2 cellular contexts compared by ENCODE assay signal in the genomic region with DNA sequence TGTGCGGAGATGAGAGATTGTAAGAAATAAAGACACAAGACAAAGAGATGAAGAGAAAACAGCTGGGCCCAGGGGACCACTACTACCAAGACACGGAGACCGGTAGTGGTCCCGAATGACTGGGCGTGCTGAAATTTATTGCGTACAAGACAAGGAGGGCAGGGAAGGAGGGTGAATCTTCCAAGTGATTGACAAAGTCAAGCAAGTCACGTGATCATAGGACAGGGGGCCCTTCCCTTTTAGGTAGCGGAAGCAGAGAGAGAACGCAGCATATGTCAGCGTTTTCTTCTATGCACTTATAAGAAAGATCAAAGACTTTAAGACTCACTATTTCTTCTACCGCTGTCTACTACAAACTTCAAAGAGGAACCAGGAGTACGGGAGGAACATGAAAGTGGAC.
TF ChIP-seq lines count a peak whose summit lies in the region.
"Not testable (repeated sequence)": the region's sequence is repeated elsewhere in the genome, so short reads cannot be mapped to it uniquely, and the experiment has no call there.

No MANE protein-coding gene starts in this region.

TF ChIP-seq in K562, 482 proteins besides CTCF, POLR2A, EP300 and RAD21:
- TF ChIP-seq, protein P1, sequence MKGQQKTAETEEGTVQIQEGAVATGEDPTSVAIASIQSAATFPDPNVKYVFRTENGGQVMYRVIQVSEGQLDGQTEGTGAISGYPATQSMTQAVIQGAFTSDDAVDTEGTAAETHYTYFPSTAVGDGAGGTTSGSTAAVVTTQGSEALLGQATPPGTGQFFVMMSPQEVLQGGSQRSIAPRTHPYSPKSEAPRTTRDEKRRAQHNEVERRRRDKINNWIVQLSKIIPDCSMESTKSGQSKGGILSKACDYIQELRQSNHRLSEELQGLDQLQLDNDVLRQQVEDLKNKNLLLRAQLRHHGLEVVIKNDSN (CRISPR knock-in tag; IDR thresholded peaks at IDR 0.05), result peak; percentile 45; the same call in 1 of the 2 replicates
- TF ChIP-seq RAD51 (IDR thresholded peaks at IDR 0.05; ENCODE audit: borderline replicate concordance, low read depth), result peak; percentile 84
- peak; percentile 46 for TF ChIP-seq CBFA2T2 (conservative IDR thresholded peaks at IDR 0.05)
- peak; percentile 82 for TF ChIP-seq TFE3 (CRISPR knock-in tag; IDR thresholded peaks at IDR 0.05)
- peak; percentile 66; the same call in 1 of the 2 replicates for TF ChIP-seq TOE1 (IDR thresholded peaks at IDR 0.05; ENCODE audit: borderline replicate concordance)
- TF ChIP-seq TOE1 (CRISPR knock-in tag; IDR thresholded peaks at IDR 0.05; ENCODE audit: borderline replicate concordance, low read depth), result not testable (repeated sequence)
- peak; percentile 42; the same call in 1 of the 2 replicates for TF ChIP-seq USF2 (CRISPR knock-in tag; IDR thresholded peaks at IDR 0.05)
TF ChIP-seq in K562: peak in this region for 6; not testable (repeated sequence) for 476.

TF ChIP-seq in HepG2, 621 proteins besides CTCF, POLR2A, EP300 and RAD21:
- 0 out of 2 replicates have a peak, but pooled peaks have one; percentile 34 for TF ChIP-seq USF2 (IDR thresholded peaks at IDR 0.05; ENCODE audit: low read depth, low read length)
- not testable (repeated sequence) for TF ChIP-seq USF2 (CRISPR knock-in tag; IDR thresholded peaks at IDR 0.05; ENCODE audit: borderline replicate concordance)
- peak; percentile 61; the same call in 1 of the 2 replicates for TF ChIP-seq RAD51 (IDR thresholded peaks at IDR 0.05; ENCODE audit: borderline replicate concordance)
